In the genomic region with DNA sequence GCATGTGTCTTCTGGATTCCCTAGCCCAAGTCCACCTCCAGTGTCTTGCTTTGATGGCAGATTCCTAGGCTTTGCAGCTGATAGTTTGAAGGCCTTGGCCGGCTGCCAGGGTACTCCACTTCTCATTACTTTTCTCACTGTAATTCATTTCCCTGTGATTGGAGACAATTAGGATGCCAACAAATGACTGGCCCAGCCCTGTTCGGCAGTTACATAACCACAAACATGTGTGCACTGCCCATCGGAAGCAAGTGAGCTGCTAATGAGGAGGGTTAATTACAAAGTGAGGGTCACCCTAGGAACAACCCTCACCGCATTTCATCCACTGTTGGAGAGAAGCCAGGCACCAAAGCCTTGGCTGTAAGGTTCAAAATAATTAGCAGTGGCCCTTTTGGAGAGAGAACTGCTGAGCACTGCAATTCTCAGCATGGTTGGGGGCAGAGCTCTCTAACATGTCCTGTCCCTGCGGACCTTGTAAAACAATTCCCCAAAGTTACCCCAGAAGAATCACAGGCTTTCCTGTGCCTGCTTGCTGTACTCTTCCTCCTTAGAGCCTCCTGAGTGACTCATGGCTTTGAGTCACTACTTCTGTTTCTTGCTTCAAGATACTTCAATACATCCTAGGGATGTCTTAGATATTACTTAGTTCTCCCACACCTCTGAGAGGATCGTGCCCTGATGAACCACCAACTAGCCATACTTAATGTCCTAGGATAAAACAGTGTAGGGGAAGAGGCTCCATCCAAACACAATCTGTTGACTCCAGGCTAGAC, we compare ENCODE assay signal across 11 cellular contexts.
DNase-seq lines count a peak whose midpoint lies in the region; ATAC-seq and TF ChIP-seq lines count a peak whose summit lies in the region.
"Had no signal": no experiment of that assay in that cellular context is flagged by ENCODE, and none has a peak within 500 bp of the region (broad histone marks: within the 10 kb centered on the region; RNA-seq: fewer than 3 reads in every experiment).

No MANE protein-coding gene starts in this region.

- DNase-seq in GM23248: peak; percentile 85
- DNase-seq in NCI-H146 (lab: John Stamatoyannopoulos, UW): peak; percentile 39
- peak in 34 of 58 donors; percentile 2 to 72 (median 26) for DNase-seq in anterior cingulate cortex (lab: John Stamatoyannopoulos, UW)
- no peak for DNase-seq in omental fat pad (ENCODE audit: low spot score)
- no peak for DNase-seq in glutamatergic neuron
- no peak for DNase-seq in NCI-H526 treated with DMSO at 0.1 percent for 48 hours (lab: John Stamatoyannopoulos, UW)
- DNase-seq: activated gamma-delta T cell; stimulated activated CD4-positive, alpha-beta T cell treated with anti-CD3 and anti-CD28 coated beads, Interleukin-4, amount 100 ng/mL, for 1 hour; upper lobe of left lung had no signal

- TF ChIP-seq CTCF in omental fat pad (IDR thresholded peaks at IDR 0.05): no peak
- TF ChIP-seq CTCF in glutamatergic neuron (IDR thresholded peaks at IDR 0.05; ENCODE audit: partially characterized antibody, unreplicated experiment): no peak

- H3K4me3 ChIP-seq in GM23248: no peak overlapping the region
- H3K4me3 ChIP-seq: upper lobe of left lung had no signal

- in situ Hi-C loops in GM23248 (cut with MboI): no loop called here

- no peaks in the 10 kb centered on the region for H3K9me2 ChIP-seq in GM23248 (ENCODE audit: insufficient read depth)

- peak; percentile 68 for ATAC-seq in omental fat pad (ENCODE audit: low FRiP score)
- no peak for ATAC-seq in HG02678 (IDR thresholded peaks at IDR 0.05; ENCODE audit: unreplicated experiment)

- H3K27me3 Mint-ChIP-seq in glutamatergic neuron (ENCODE audit: unreplicated experiment): no peaks in the 10 kb centered on the region

- H3K36me3 Mint-ChIP-seq in glutamatergic neuron (ENCODE audit: unreplicated experiment): no peaks in the 10 kb centered on the region

- no peak overlapping the region for H3K27ac ChIP-seq in GM23248
- H3K27ac ChIP-seq: upper lobe of left lung had no signal

- no peaks in the 10 kb centered on the region for H4K20me1 ChIP-seq in GM23248 (ENCODE audit: insufficient read depth)

- H3K4me1 Mint-ChIP-seq in glutamatergic neuron (ENCODE audit: low read depth, unreplicated experiment): peaks cover 8% of the 10 kb centered on the region

- H3K9me3 ChIP-seq in GM23248 (ENCODE audit: low read depth): no peaks in the 10 kb centered on the region
- H3K9me3 ChIP-seq: upper lobe of left lung had no signal

- H3K4me2 ChIP-seq in GM23248 (ENCODE audit: unreplicated experiment): peak overlapping the region; percentile 19

- no peak overlapping the region for H3K4me3 Mint-ChIP-seq in glutamatergic neuron (ENCODE audit: unreplicated experiment)
- H3K4me3 Mint-ChIP-seq: T-helper 2 cell treated with Interferon-gamma antibody and Interleukin-4, amounts not matched to agents 5 μg/mL and 100 μg/mL, for 36 hours had no signal

- 9 to 10% methylated on average over 6 of the region's 6 CpGs for WGBS in GM23248 (ENCODE audit: low coverage in 1 of 2, low lambda C conversion rate in 2 of 2, missing lambda C conversion rate in 2 of 2), 2 experiments

- H3K4me1 ChIP-seq in GM23248 (ENCODE audit: insufficient read depth): peaks cover 11% of the 10 kb centered on the region
- H3K4me1 ChIP-seq: upper lobe of left lung had no signal

- no peak overlapping the region for H3K27ac Mint-ChIP-seq in glutamatergic neuron (ENCODE audit: unreplicated experiment)
- H3K27ac Mint-ChIP-seq: T-helper 2 cell treated with Interferon-gamma antibody and Interleukin-4, amounts not matched to agents 5 μg/mL and 100 μg/mL, for 36 hours had no signal

- H3K9me3 Mint-ChIP-seq in glutamatergic neuron (ENCODE audit: unreplicated experiment): peaks cover 1% of the 10 kb centered on the region
- H3K9me3 Mint-ChIP-seq: T-helper 2 cell treated with Interferon-gamma antibody and Interleukin-4, amounts not matched to agents 5 μg/mL and 100 μg/mL, for 36 hours had no signal

- H3K27me3 ChIP-seq in GM23248 (replicated peaks; ENCODE audit: insufficient read depth): peaks cover 4% of the 10 kb centered on the region
- H3K27me3 ChIP-seq: upper lobe of left lung had no signal

- H3K9ac ChIP-seq in GM23248: no peak overlapping the region

- no peaks in the 10 kb centered on the region for H3K79me2 ChIP-seq in GM23248 (ENCODE audit: insufficient read depth)

- H3K36me3 ChIP-seq in GM23248 (ENCODE audit: low read depth): no peaks in the 10 kb centered on the region
- H3K36me3 ChIP-seq: upper lobe of left lung had no signal

- H3F3A ChIP-seq in GM23248 (ENCODE audit: insufficient read depth): peaks cover 15% of the 10 kb centered on the region

- H2AFZ ChIP-seq in GM23248: no peak overlapping the region

Comparison
In these comparisons a context has a peak if more than half of its experiments do, and no peak if none do; other contexts are left out.
1. DNase-seq: peak in GM23248 (single experiment), NCI-H146 (single experiment) and anterior cingulate cortex (34 of 58); none in omental fat pad (single experiment), glutamatergic neuron (single experiment) and NCI-H526 treated with DMSO at 0.1 percent for 48 hours (single experiment).